Comparison of ENCODE assay signal across 8 cellular contexts in genomic region chr11:34174411-34175041, GRCh38.
A peak's percentile ranks its signal among the peaks of the same experiment; 100 is the strongest.
DNase-seq lines count a peak whose midpoint lies in the region; ATAC-seq and TF ChIP-seq lines count a peak whose summit lies in the region.

No MANE protein-coding gene starts in this region.

- peaks cover 0 to 6% (median 0%) of the 10 kb centered on the region in 4 donors for H3K4me1 ChIP-seq in right lobe of liver

- intact Hi-C loops in right lobe of liver (cut with DNase I), result loop anchor here in 1 of 2 donors (5.0 kb wide), 2 partner anchors 173 to 183 kb away; partner anchors contain the start of gene ABTB2

- H3K27me3 Mint-ChIP-seq in activated CD4-positive, alpha-beta T cell treated with anti-CD3 and anti-CD28 coated beads, Interleukin-2, amount 10 ng/mL, durations not matched to agents 7 days and 5 days, result peaks cover 7% of the 10 kb centered on the region

- peak; percentile 83 for ATAC-seq in GM18867 (IDR thresholded peaks at IDR 0.05; ENCODE audit: unreplicated experiment)
- ATAC-seq in HG03108 (IDR thresholded peaks at IDR 0.05; ENCODE audit: unreplicated experiment), result peak; percentile 81
- peak; percentile 99 for ATAC-seq in right lobe of liver

- H3K4me3 Mint-ChIP-seq in activated CD4-positive, alpha-beta T cell treated with anti-CD3 and anti-CD28 coated beads, Interleukin-2, amount 10 ng/mL, durations not matched to agents 7 days and 5 days, result peak overlapping the region; percentile 24

- H3K4me3 ChIP-seq in AG09309 (ENCODE audit: control insufficient read depth, low read depth, low read length), result peak overlapping the region; percentile 20
- peak overlapping the region in 2 of 3 donors; percentile 9 to 12 for H3K4me3 ChIP-seq in right lobe of liver

- H3K27me3 ChIP-seq in right lobe of liver, result no peaks in the 10 kb centered on the region

- H3K27ac Mint-ChIP-seq in activated CD4-positive, alpha-beta T cell treated with anti-CD3 and anti-CD28 coated beads, Interleukin-2, amount 10 ng/mL, durations not matched to agents 7 days and 5 days, result no peak overlapping the region

- H3K9me3 Mint-ChIP-seq in activated CD4-positive, alpha-beta T cell treated with anti-CD3 and anti-CD28 coated beads, Interleukin-2, amount 10 ng/mL, durations not matched to agents 7 days and 5 days, result no peaks in the 10 kb centered on the region

- no peak for TF ChIP-seq POLR2A in right lobe of liver (IDR thresholded peaks at IDR 0.05)

- peak overlapping the region in 1 of 3 donors; percentile 1 for H3K27ac ChIP-seq in right lobe of liver

- H3K4me1 Mint-ChIP-seq in activated CD4-positive, alpha-beta T cell treated with anti-CD3 and anti-CD28 coated beads, Interleukin-2, amount 10 ng/mL, durations not matched to agents 7 days and 5 days, result peaks cover 22% of the 10 kb centered on the region

- H3K36me3 ChIP-seq in right lobe of liver, result peaks cover 0 to 9% (median 4%) of the 10 kb centered on the region in 4 donors

- no peaks in the 10 kb centered on the region for H3K36me3 Mint-ChIP-seq in activated CD4-positive, alpha-beta T cell treated with anti-CD3 and anti-CD28 coated beads, Interleukin-2, amount 10 ng/mL, durations not matched to agents 7 days and 5 days (ENCODE audit: low read depth)

- no peaks in the 10 kb centered on the region for H3K9me3 ChIP-seq in right lobe of liver

- 47% methylated on average over 7 of the region's 33 CpGs for WGBS in right lobe of liver (ENCODE audit: insufficient coverage, low coverage, low lambda C conversion rate, missing lambda C conversion rate)

- DNase-seq in AG09309 (ENCODE audit: low read depth) (no peak), NCI-H446 (lab: John Stamatoyannopoulos, UW) (peak; percentile 55 to 82), dedifferentiated amniotic fluid mesenchymal stem cell (ENCODE audit: extremely low spot score) (peak; percentile 67), right lobe of liver (peak; percentile 85 to 87 (median 86))
- peak; percentile 81 for DNase-seq in activated CD4-positive, alpha-beta T cell treated with anti-CD3 and anti-CD28 coated beads, Interleukin-2, amount 10 ng/mL, durations not matched to agents 7 days and 5 days
- DNase-seq in stimulated activated CD4-positive, alpha-beta T cell treated with anti-CD3 and anti-CD28 coated beads, Interleukin-4, amount 100 ng/mL, for 48 hours (ENCODE audit: low read depth in 2 of 2), result peak; percentile 78

- TF ChIP-seq CTCF in AG09309 (IDR thresholded peaks at IDR 0.05; ENCODE audit: control insufficient read depth, insufficient read depth, low read depth, low read length, missing control alignments) (peak; percentile 99), right lobe of liver (IDR thresholded peaks at IDR 0.05) (peak; percentile 88 to 98 (median 90))

- POLR2A ChIA-PET in activated CD4-positive, alpha-beta T cell treated with anti-CD3 and anti-CD28 coated beads, Interleukin-2, amount 10 ng/mL, durations not matched to agents 7 days and 5 days (lab: Charles Lee), result interaction anchor here (0.6 kb wide), 1 partner anchor 59 kb away, joined by 4 read pairs; no protein-coding TSS in a partner anchor

- CTCF ChIA-PET in activated CD4-positive, alpha-beta T cell treated with anti-CD3 and anti-CD28 coated beads, Interleukin-2, amount 10 ng/mL, durations not matched to agents 7 days and 5 days (lab: Charles Lee), result interaction anchor here (0.6 to 4.7 kb wide), 45 partner anchors 10 to 363 kb away, joined by 3 to 77 read pairs (median 4); partner anchors contain the start of gene ABTB2
